26 cellular contexts compared by ENCODE assay signal in genomic region chr20:59709636-59710035, GRCh38.
"Had no signal": no experiment of that assay in that cellular context is flagged by ENCODE, and none has a peak within 500 bp of the region (broad histone marks: within the 10 kb centered on the region; RNA-seq: fewer than 3 reads in every experiment).

No MANE protein-coding gene starts in this region.

- FAIRE-seq: kidney, urothelium cell line had no signal

- ATAC-seq: natural killer cell; sciatic nerve; stimulated activated effector memory CD8-positive, alpha-beta T cell treated with anti-CD3 and anti-CD28 coated beads, Interleukin-12 subunit alpha, Interleukin-12 subunit beta, amount 100 ng/mL, for 72 hours; upper lobe of right lung had no signal

- H3K4me3 ChIP-seq: left ventricle myocardium inferior, lung, neural progenitor cell, ovary, right atrium auricular region, skin epidermis, suprapubic skin, thoracic aorta, tibial artery, upper lobe of right lung had no signal

- DNase-seq: hippocampal formation; kidney; left ventricle myocardium inferior; mesendoderm; naive B cell; natural killer cell; nephron progenitor cell; occipital lobe; ovary; stimulated activated CD4-positive, alpha-beta T cell treated with anti-CD3 and anti-CD28 coated beads, Interleukin-12 subunit alpha, Interleukin-12 subunit beta, amount 100 ng/mL, for 4 hours; stimulated activated CD4-positive, alpha-beta T cell treated with anti-CD3 and anti-CD28 coated beads, Interleukin-15, amount 100 ng/mL, for 24 hours; stimulated activated CD4-positive, alpha-beta T cell treated with anti-CD3 and anti-CD28 coated beads, Interleukin-4, amount 100 ng/mL, for 24 hours; stimulated activated naive CD4-positive, alpha-beta T cell; tibial artery; trophoblast cell; upper lobe of right lung had no signal

- H3K27ac ChIP-seq: left ventricle myocardium inferior, neural progenitor cell, neutrophil, ovary, right atrium auricular region, skin epidermis, suprapubic skin, thoracic aorta, tibial artery, upper lobe of right lung had no signal

- H3K9me3 ChIP-seq: neutrophil, ovary, suprapubic skin, upper lobe of right lung had no signal

- H3K4me2 ChIP-seq: neural progenitor cell had no signal

- H3K4me1 ChIP-seq: neural progenitor cell, right atrium auricular region, suprapubic skin, tibial artery, upper lobe of right lung had no signal
